Comparison of ENCODE assay signal across 18 cellular contexts in the genomic region with DNA sequence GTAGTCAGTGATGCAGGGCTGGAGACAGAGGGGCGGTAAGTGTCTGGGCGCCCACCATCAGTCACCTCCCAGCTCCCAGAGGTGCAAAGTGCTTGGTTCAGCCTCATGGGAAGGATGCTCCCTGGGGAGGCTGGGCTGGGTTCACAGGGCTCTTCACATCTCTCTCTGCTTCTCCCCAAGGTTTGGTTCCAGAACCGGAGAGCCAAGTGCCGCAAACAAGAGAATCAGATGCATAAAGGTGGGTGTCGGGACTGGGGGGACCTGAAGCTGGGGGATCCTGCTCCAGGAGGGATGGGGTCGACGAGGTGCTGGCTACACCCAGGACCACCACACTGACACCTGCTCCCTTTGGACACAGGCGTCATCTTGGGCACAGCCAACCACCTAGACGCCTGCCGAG. TPM values are rescaled to one million over a fixed set of nuclear protein-coding genes. Genes with fewer than 3 reads are reported as not detected.
A peak's percentile ranks its signal among the peaks of the same experiment; 100 is the strongest.
DNase-seq lines count a peak whose midpoint lies in the region; ATAC-seq and TF ChIP-seq lines count a peak whose summit lies in the region.
"Had no signal": no experiment of that assay in that cellular context is flagged by ENCODE, and none has a peak within 500 bp of the region (broad histone marks: within the 10 kb centered on the region; RNA-seq: fewer than 3 reads in every experiment).

No MANE protein-coding gene starts in this region.

- no peaks in the 10 kb centered on the region for H3K9me2 ChIP-seq in GM23338 (ENCODE audit: insufficient read depth)

- intact Hi-C loops in activated CD4-positive, alpha-beta T cell treated with anti-CD3 and anti-CD28 coated beads, Interleukin-2, amount 10 ng/mL, durations not matched to agents 24 days and 14 days (cut with micrococcal nuclease): no loop called here

- H3K79me2 ChIP-seq in GM23338 (replicated peaks; ENCODE audit: insufficient read depth) (no peaks in the 10 kb centered on the region), osteoblast (ENCODE audit: insufficient read depth, low read length) (no peaks in the 10 kb centered on the region)

- H3K9me3 ChIP-seq in iPS-15b (ENCODE audit: control insufficient read depth, insufficient read depth, low read length): no peaks in the 10 kb centered on the region
- H3K9me3 ChIP-seq in osteoblast (ENCODE audit: low read depth, low read length): no peaks in the 10 kb centered on the region
- H3K9me3 ChIP-seq: BE2C, HAP-1 had no signal

- H3K4me3 ChIP-seq in GM23338 (no peak overlapping the region), iPS-15b (ENCODE audit: low read depth, low read length) (peak overlapping the region; percentile 1), osteoblast (ENCODE audit: insufficient read depth, low read length) (no peak overlapping the region)
- H3K4me3 ChIP-seq: HAP-1 had no signal

- H3K27ac ChIP-seq in GM23338 (ENCODE audit: low read depth) (no peak overlapping the region), osteoblast (ENCODE audit: low read depth, low read length) (no peak overlapping the region)

- H3K4me1 Mint-ChIP-seq in GM23338 (peaks cover 4% of the 10 kb centered on the region; the same call in 2 of the 3 replicates), type B pancreatic cell (ENCODE audit: unreplicated experiment) (peaks cover 8% of the 10 kb centered on the region)
- H3K4me1 Mint-ChIP-seq in activated CD4-positive, alpha-beta T cell treated with anti-CD3 and anti-CD28 coated beads, Interleukin-2, amount 10 ng/mL, durations not matched to agents 24 days and 14 days: peaks cover 2% of the 10 kb centered on the region

- H3K9me3 Mint-ChIP-seq in GM23338: peaks cover 83% of the 10 kb centered on the region
- no peaks in the 10 kb centered on the region for H3K9me3 Mint-ChIP-seq in type B pancreatic cell
- H3K9me3 Mint-ChIP-seq in activated CD4-positive, alpha-beta T cell treated with anti-CD3 and anti-CD28 coated beads, Interleukin-2, amount 10 ng/mL, durations not matched to agents 24 days and 14 days: no peaks in the 10 kb centered on the region

- H3K27me3 ChIP-seq in GM23338 (ENCODE audit: insufficient read depth) (peaks cover 100% of the 10 kb centered on the region), iPS-15b (ENCODE audit: control insufficient read depth, insufficient read depth, low read length) (peaks cover 94% of the 10 kb centered on the region), osteoblast (ENCODE audit: insufficient read depth, low read length) (no peaks in the 10 kb centered on the region)
- H3K27me3 ChIP-seq: BE2C had no signal

- H3K27ac Mint-ChIP-seq in GM23338 (no peak overlapping the region), type B pancreatic cell (no peak overlapping the region)
- no peak overlapping the region for H3K27ac Mint-ChIP-seq in activated CD4-positive, alpha-beta T cell treated with anti-CD3 and anti-CD28 coated beads, Interleukin-2, amount 10 ng/mL, durations not matched to agents 24 days and 14 days
- H3K27ac Mint-ChIP-seq: CD4-positive, CD25-positive, alpha-beta regulatory T cell; CD8-positive, alpha-beta memory T cell had no signal

- H3K27me3 Mint-ChIP-seq in GM23338 (ENCODE audit: insufficient read depth, low read depth, poor library complexity) (peaks cover 42% of the 10 kb centered on the region), type B pancreatic cell (peaks cover 84% of the 10 kb centered on the region)
- peaks cover 37% of the 10 kb centered on the region for H3K27me3 Mint-ChIP-seq in activated CD4-positive, alpha-beta T cell treated with anti-CD3 and anti-CD28 coated beads, Interleukin-2, amount 10 ng/mL, durations not matched to agents 24 days and 14 days

- no peak overlapping the region for H3K9ac ChIP-seq in iPS-15b (ENCODE audit: low read depth, low read length)

- H2AFZ ChIP-seq in GM23338 (no peak overlapping the region), osteoblast (ENCODE audit: low read length) (no peak overlapping the region)

- H3K36me3 ChIP-seq in GM23338 (ENCODE audit: insufficient read depth): no peaks in the 10 kb centered on the region
- no peaks in the 10 kb centered on the region for H3K36me3 ChIP-seq in iPS-15b (ENCODE audit: control insufficient read depth, insufficient read depth, low read length)
- no peaks in the 10 kb centered on the region for H3K36me3 ChIP-seq in osteoblast (ENCODE audit: insufficient read depth, low read length)
- H3K36me3 ChIP-seq: BE2C, HAP-1 had no signal

- TF ChIP-seq CTCF in GM23338 (conservative IDR thresholded peaks at IDR 0.05; ENCODE audit: low read depth in 2 of 2): no peak
- TF ChIP-seq CTCF in osteoblast (IDR thresholded peaks at IDR 0.05; ENCODE audit: extremely low read depth, low read depth, low read length): no peak
- TF ChIP-seq CTCF in type B pancreatic cell (conservative IDR thresholded peaks at IDR 0.05): no peak

- H3K36me3 Mint-ChIP-seq in GM23338 (ENCODE audit: low read depth): peaks cover 30% of the 10 kb centered on the region
- no peaks in the 10 kb centered on the region for H3K36me3 Mint-ChIP-seq in type B pancreatic cell
- H3K36me3 Mint-ChIP-seq in activated CD4-positive, alpha-beta T cell treated with anti-CD3 and anti-CD28 coated beads, Interleukin-2, amount 10 ng/mL, durations not matched to agents 24 days and 14 days (ENCODE audit: low read depth): no peaks in the 10 kb centered on the region
- H3K36me3 Mint-ChIP-seq: CD4-positive, CD25-positive, alpha-beta regulatory T cell; CD8-positive, alpha-beta memory T cell had no signal

- ATAC-seq in GM23338 (no peak), HG02938 (IDR thresholded peaks at IDR 0.05; ENCODE audit: unreplicated experiment) (no peak)

- DNase-seq in GM23338 (ENCODE audit: low spot score): no peak
- DNase-seq in osteoblast (ENCODE audit: insufficient read length, low spot score, missing footprints): peak; percentile 55
- peak; percentile 47 for DNase-seq in type B pancreatic cell (ENCODE audit: extremely low spot score, unreplicated experiment)
- no peak for DNase-seq in activated CD4-positive, CD25-positive, alpha-beta regulatory T cell treated with anti-CD3 and anti-CD28 coated beads, Interleukin-2, amount 50 U/mL, for 72 hours
- DNase-seq in activated CD4-positive, alpha-beta T cell treated with anti-CD3 and anti-CD28 coated beads, Interleukin-2, amount 10 ng/mL, durations not matched to agents 24 days and 14 days: no peak
- DNase-seq in NCI-H82 (lab: John Stamatoyannopoulos, UW): no peak
- DNase-seq: ACHN; BE2C; C1 segment of cervical spinal cord; CD4-positive, CD25-positive, alpha-beta regulatory T cell; CD8-positive, alpha-beta memory T cell; COR-L47; GF-D8; KG1 had no signal

- peaks cover 9% of the 10 kb centered on the region; the same call in 1 of the 2 replicates for H3F3A ChIP-seq in GM23338 (replicated peaks; ENCODE audit: low read depth)

- H3K4me2 ChIP-seq in GM23338: no peak overlapping the region
- no peak overlapping the region for H3K4me2 ChIP-seq in osteoblast (ENCODE audit: insufficient read depth, low read length)

- H4K20me1 ChIP-seq in GM23338 (replicated peaks; ENCODE audit: insufficient read depth) (0 out of 2 replicates have a peak, but pooled peaks cover 15% of the 10 kb centered on the region), osteoblast (ENCODE audit: insufficient read depth, low read length) (no peaks in the 10 kb centered on the region)

- H3K4me1 ChIP-seq in GM23338 (ENCODE audit: insufficient read depth): peaks cover 42% of the 10 kb centered on the region
- peaks cover 15% of the 10 kb centered on the region for H3K4me1 ChIP-seq in iPS-15b (ENCODE audit: control insufficient read depth, insufficient read depth, low read length)
- no peaks in the 10 kb centered on the region for H3K4me1 ChIP-seq in osteoblast (ENCODE audit: insufficient read depth, low read length)
- H3K4me1 ChIP-seq: BE2C, HAP-1 had no signal

- H3K4me3 Mint-ChIP-seq in GM23338: no peak overlapping the region
- no peak overlapping the region for H3K4me3 Mint-ChIP-seq in type B pancreatic cell
- H3K4me3 Mint-ChIP-seq in activated CD4-positive, alpha-beta T cell treated with anti-CD3 and anti-CD28 coated beads, Interleukin-2, amount 10 ng/mL, durations not matched to agents 24 days and 14 days: no peak overlapping the region
- H3K4me3 Mint-ChIP-seq: CD4-positive, CD25-positive, alpha-beta regulatory T cell; CD8-positive, alpha-beta memory T cell had no signal

TF ChIP-seq in GM23338, 12 proteins besides CTCF, POLR2A, EP300 and RAD21:
- peak; percentile 34 for TF ChIP-seq EZH2 (IDR thresholded peaks at IDR 0.05; ENCODE audit: low read depth, unreplicated experiment)
- TF ChIP-seq, protein P1, sequence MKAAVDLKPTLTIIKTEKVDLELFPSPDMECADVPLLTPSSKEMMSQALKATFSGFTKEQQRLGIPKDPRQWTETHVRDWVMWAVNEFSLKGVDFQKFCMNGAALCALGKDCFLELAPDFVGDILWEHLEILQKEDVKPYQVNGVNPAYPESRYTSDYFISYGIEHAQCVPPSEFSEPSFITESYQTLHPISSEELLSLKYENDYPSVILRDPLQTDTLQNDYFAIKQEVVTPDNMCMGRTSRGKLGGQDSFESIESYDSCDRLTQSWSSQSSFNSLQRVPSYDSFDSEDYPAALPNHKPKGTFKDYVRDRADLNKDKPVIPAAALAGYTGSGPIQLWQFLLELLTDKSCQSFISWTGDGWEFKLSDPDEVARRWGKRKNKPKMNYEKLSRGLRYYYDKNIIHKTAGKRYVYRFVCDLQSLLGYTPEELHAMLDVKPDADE (IDR thresholded peaks at IDR 0.05): no peak
TF ChIP-seq in GM23338: peak in this region for 1.

RNA-seq across cellular contexts. Expression of a gene that starts 10.1 kb away (rescaled TPM):
- not detected in 2 replicates for total RNA-seq in GM23338 (2014; rRNA removed; shearing (Covaris generic))
- polyA plus RNA-seq in GM23338 (2016; fragmentation: Nextera tagmentation; extraction: Ambion mirVana): 0.14 TPM in 1 of 2 replicates, not detected in the other
- 11.8 and 13.4 TPM in 2 replicates for total RNA-seq in osteoblast
- total RNA-seq in type B pancreatic cell (ENCODE audit: low replicate concordance): not detected in 2 replicates
- total RNA-seq in activated CD4-positive, alpha-beta T cell treated with anti-CD3 and anti-CD28 coated beads, Interleukin-2, amount 10 ng/mL, durations not matched to agents 24 days and 14 days: not detected in 2 replicates
- total RNA-seq: CD4-positive, CD25-positive, alpha-beta regulatory T cell; CD8-positive, alpha-beta memory T cell; HT-29 had no signal
- polyA plus RNA-seq: CD4-positive, CD25-positive, alpha-beta regulatory T cell; CD8-positive, alpha-beta memory T cell had no signal

Comparison
In these comparisons a context has a peak if more than half of its experiments do, and no peak if none do; other contexts are left out.
1. DNase-seq: peak in osteoblast (single experiment) and type B pancreatic cell (single experiment); none in GM23338 (single experiment), activated CD4-positive, CD25-positive, alpha-beta regulatory T cell treated with anti-CD3 and anti-CD28 coated beads, Interleukin-2, amount 50 U/mL, for 72 hours (single experiment), activated CD4-positive, alpha-beta T cell treated with anti-CD3 and anti-CD28 coated beads, Interleukin-2, amount 10 ng/mL, durations not matched to agents 24 days and 14 days (single experiment) and NCI-H82 (single experiment).
2. RNA of a gene that starts 10.1 kb away (total RNA-seq): 11.8 to 13.4 TPM in osteoblast; not detected in type B pancreatic cell, not detected in GM23338 and not detected in activated CD4-positive, alpha-beta T cell treated with anti-CD3 and anti-CD28 coated beads, Interleukin-2, amount 10 ng/mL, durations not matched to agents 24 days and 14 days; every median in the first group is over 10 times any median in the second.